28 cellular contexts compared by ENCODE assay signal in genomic region chr13:112058941-112059340, GRCh38. TPM values are rescaled to one million over a fixed set of nuclear protein-coding genes. Genes with fewer than 3 reads are reported as not detected.
"Had no signal": no experiment of that assay in that cellular context is flagged by ENCODE, and none has a peak within 500 bp of the region (broad histone marks: within the 10 kb centered on the region; RNA-seq: fewer than 3 reads in every experiment).

No MANE protein-coding gene starts in this region.

- FAIRE-seq: frontal cortex, islet of Langerhans had no signal

- H3K36me3 ChIP-seq: colonic mucosa, heart left ventricle, neutrophil, spleen, stomach had no signal

- H3K4me1 ChIP-seq: colonic mucosa had no signal

- H3K9me3 Mint-ChIP-seq: endodermal cell had no signal

- H3K4me3 Mint-ChIP-seq: endodermal cell, natural killer cell had no signal

- H3K27ac ChIP-seq: colonic mucosa, heart left ventricle, neutrophil, spleen, stomach had no signal

- H3K4me3 ChIP-seq: colonic mucosa, heart left ventricle, spleen, stomach had no signal

- DNase-seq: colonic mucosa; dermis blood vessel endothelial cell; heart left ventricle; hippocampal formation; kidney glomerular epithelial cell; mammary epithelial cell; natural killer cell; spleen; stimulated activated CD4-positive, alpha-beta T cell treated with anti-CD3 and anti-CD28 coated beads, Interleukin-15, amount 100 ng/mL, for 24 hours; stimulated activated CD4-positive, alpha-beta T cell treated with anti-CD3 and anti-CD28 coated beads, Interleukin-1b, Interleukin-23, amount 100 ng/mL, for 48 hours; stimulated activated CD4-positive, alpha-beta T cell treated with anti-CD3 and anti-CD28 coated beads, Interleukin-4, amount 100 ng/mL, for 4 hours; stimulated activated naive B cell treated with anti-CD40 and anti-IgM and Interleukin-4, amounts not matched to agents 10 μg/mL and 1 μg/mL and 100 μg/mL, for 72 hours; stomach; substantia nigra; trophoblast cell had no signal

- H3K27ac Mint-ChIP-seq: endodermal cell, natural killer cell had no signal

- H3K9me3 ChIP-seq: colonic mucosa, heart left ventricle, neutrophil, stomach had no signal

RNA-seq across cellular contexts. Expression of gene SOX1, which starts 8.0 kb away (rescaled TPM):
- total RNA-seq: colonic mucosa, dermis blood vessel endothelial cell, endodermal cell, glomerular endothelial cell, heart left ventricle, mammary epithelial cell, mucosa of gallbladder, myocyte, natural killer cell, osteocyte, pulmonary artery endothelial cell, sciatic nerve, skeletal muscle tissue, spleen, stomach, urinary bladder had no signal
- polyA plus RNA-seq: esophagus, heart left ventricle, mammary epithelial cell, spleen, stomach, urinary bladder had no signal
